Comparison of ENCODE assay signal across 9 cellular contexts in genomic region chr2:64142817-64143153, GRCh38. TPM values are rescaled to one million over a fixed set of nuclear protein-coding genes. Genes with fewer than 3 reads are reported as not detected.
DNase-seq lines count a peak whose midpoint lies in the region; ATAC-seq and TF ChIP-seq lines count a peak whose summit lies in the region.
"Had no signal": no experiment of that assay in that cellular context is flagged by ENCODE, and none has a peak within 500 bp of the region (broad histone marks: within the 10 kb centered on the region; RNA-seq: fewer than 3 reads in every experiment).

No MANE protein-coding gene starts in this region.

- no peaks in the 10 kb centered on the region for H3K27me3 Mint-ChIP-seq in activated CD4-positive, alpha-beta T cell treated with anti-CD3 and anti-CD28 coated beads, Interleukin-2, amount 10 ng/mL, durations not matched to agents 24 days and 14 days
- H3K27me3 Mint-ChIP-seq in activated T-helper 17 cell treated with anti-CD3 and anti-CD28 coated beads, Interleukin-2, amount 50 U/mL, for 72 hours: no peaks in the 10 kb centered on the region

- H3K27ac ChIP-seq in thoracic aorta: peak overlapping the region in 1 of 2 donors; percentile 94

- H3K4me3 Mint-ChIP-seq in activated CD4-positive, alpha-beta T cell treated with anti-CD3 and anti-CD28 coated beads, Interleukin-2, amount 10 ng/mL, durations not matched to agents 24 days and 14 days: peak overlapping the region; percentile 99
- H3K4me3 Mint-ChIP-seq in activated T-helper 17 cell treated with anti-CD3 and anti-CD28 coated beads, Interleukin-2, amount 50 U/mL, for 72 hours: no peak overlapping the region

- no peaks in the 10 kb centered on the region for H3K9me3 ChIP-seq in thoracic aorta

- H3K4me1 ChIP-seq in thoracic aorta (ENCODE audit: control insufficient read depth in 1 of 2, low read depth in 2 of 2): peaks cover 27 to 45% of the 10 kb centered on the region in 2 donors

- no peak for TF ChIP-seq CTCF in kidney epithelial cell (IDR thresholded peaks at IDR 0.05; ENCODE audit: insufficient read depth, low read length, poor library complexity, severe bottlenecking)
- TF ChIP-seq CTCF in thoracic aorta (IDR thresholded peaks at IDR 0.05): no peak

- DNase-seq in activated CD4-positive, alpha-beta T cell treated with anti-CD3 and anti-CD28 coated beads, Interleukin-2, amount 10 ng/mL, durations not matched to agents 24 days and 14 days: no peak
- DNase-seq in activated CD4-positive, alpha-beta T cell treated with anti-CD3 and anti-CD28 coated beads for 4 hours: no peak
- DNase-seq in kidney epithelial cell (ENCODE audit: low read depth) (no peak), thoracic aorta (ENCODE audit: low spot score) (no peak)
- DNase-seq: NCI-H524 had no signal

- no peak for ATAC-seq in activated T-helper 17 cell treated with anti-CD3 and anti-CD28 coated beads, Interleukin-2, amount 50 U/mL, for 72 hours (replicated peaks)
- ATAC-seq in thoracic aorta (ENCODE audit: insufficient number of reproducible peaks, low FRiP score, low read depth) (no peak), HG02852 (IDR thresholded peaks at IDR 0.05; ENCODE audit: unreplicated experiment) (no peak), GM21360 (IDR thresholded peaks at IDR 0.05; ENCODE audit: unreplicated experiment) (no peak), GM21423 (IDR thresholded peaks at IDR 0.05; ENCODE audit: unreplicated experiment) (no peak)

- H3K27me3 ChIP-seq in kidney epithelial cell (ENCODE audit: control insufficient read depth, insufficient read depth, low read length) (no peaks in the 10 kb centered on the region), thoracic aorta (replicated peaks; ENCODE audit: insufficient read depth) (no peaks in the 10 kb centered on the region)

- no peaks in the 10 kb centered on the region for H3K9me3 Mint-ChIP-seq in activated CD4-positive, alpha-beta T cell treated with anti-CD3 and anti-CD28 coated beads, Interleukin-2, amount 10 ng/mL, durations not matched to agents 24 days and 14 days
- H3K9me3 Mint-ChIP-seq in activated T-helper 17 cell treated with anti-CD3 and anti-CD28 coated beads, Interleukin-2, amount 50 U/mL, for 72 hours: no peaks in the 10 kb centered on the region

- H3K27ac Mint-ChIP-seq in activated CD4-positive, alpha-beta T cell treated with anti-CD3 and anti-CD28 coated beads, Interleukin-2, amount 10 ng/mL, durations not matched to agents 24 days and 14 days: peak overlapping the region; percentile 96
- peak overlapping the region; percentile 96 for H3K27ac Mint-ChIP-seq in activated T-helper 17 cell treated with anti-CD3 and anti-CD28 coated beads, Interleukin-2, amount 50 U/mL, for 72 hours

- H3K36me3 ChIP-seq in kidney epithelial cell (ENCODE audit: control insufficient read depth, insufficient read depth, low read length) (no peaks in the 10 kb centered on the region), thoracic aorta (no peaks in the 10 kb centered on the region)

- peaks cover 35% of the 10 kb centered on the region for H3K36me3 Mint-ChIP-seq in activated CD4-positive, alpha-beta T cell treated with anti-CD3 and anti-CD28 coated beads, Interleukin-2, amount 10 ng/mL, durations not matched to agents 24 days and 14 days (ENCODE audit: low read depth)
- H3K36me3 Mint-ChIP-seq in activated T-helper 17 cell treated with anti-CD3 and anti-CD28 coated beads, Interleukin-2, amount 50 U/mL, for 72 hours (ENCODE audit: low read depth): peaks cover 59% of the 10 kb centered on the region

- H3K4me3 ChIP-seq in kidney epithelial cell (ENCODE audit: low read depth, low read length) (peak overlapping the region; percentile 83), thoracic aorta (peak overlapping the region; percentile 88)

- intact Hi-C loops in activated CD4-positive, alpha-beta T cell treated with anti-CD3 and anti-CD28 coated beads, Interleukin-2, amount 10 ng/mL, durations not matched to agents 24 days and 14 days (cut with micrococcal nuclease): loop anchor here (1.0 to 5.0 kb wide), 6 partner anchors 7 to 510 kb away; partner anchors contain the start of genes SERTAD2 and UGP2

- peaks cover 32% of the 10 kb centered on the region for H3K4me1 Mint-ChIP-seq in activated CD4-positive, alpha-beta T cell treated with anti-CD3 and anti-CD28 coated beads, Interleukin-2, amount 10 ng/mL, durations not matched to agents 24 days and 14 days
- peaks cover 24% of the 10 kb centered on the region for H3K4me1 Mint-ChIP-seq in activated T-helper 17 cell treated with anti-CD3 and anti-CD28 coated beads, Interleukin-2, amount 50 U/mL, for 72 hours

RNA-seq across cellular contexts. Expression of gene PELI1, which starts 1.4 kb away (rescaled TPM):
- total RNA-seq in activated CD4-positive, alpha-beta T cell treated with anti-CD3 and anti-CD28 coated beads, Interleukin-2, amount 10 ng/mL, durations not matched to agents 24 days and 14 days: 31.9 and 33.8 TPM in 2 replicates
- 10 to 100 TPM; 57.4 to 59.7 TPM for total RNA-seq in activated T-helper 17 cell treated with anti-CD3 and anti-CD28 coated beads, Interleukin-2, amount 50 U/mL, for 72 hours
- total RNA-seq in kidney epithelial cell (13.6 and 15.8 TPM in 2 replicates), thoracic aorta (10 to 100 TPM; 23.4 to 30.7 TPM)
